26 cellular contexts compared by ENCODE assay signal in the genomic region with DNA sequence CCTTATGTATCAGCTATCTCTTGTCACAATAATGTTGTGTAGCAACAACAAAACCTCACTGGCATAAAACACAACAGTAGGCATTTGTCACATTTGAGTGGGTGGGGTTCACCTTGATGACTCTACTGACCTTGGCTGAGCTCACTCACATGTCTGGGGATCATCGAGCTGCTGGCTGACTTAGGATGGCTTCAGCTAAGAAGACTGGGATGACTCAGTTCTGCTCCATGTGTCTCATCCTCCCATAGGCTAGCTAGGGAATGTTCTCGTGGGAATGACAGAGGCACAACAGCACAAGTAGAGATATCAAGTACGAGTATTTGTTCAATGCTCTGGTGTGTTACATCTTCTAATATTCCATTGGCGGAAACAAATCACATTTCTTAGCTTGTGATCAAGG.
A peak's percentile ranks its signal among the peaks of the same experiment; 100 is the strongest.
DNase-seq lines count a peak whose midpoint lies in the region; ATAC-seq and TF ChIP-seq lines count a peak whose summit lies in the region.
"Had no signal": no experiment of that assay in that cellular context is flagged by ENCODE, and none has a peak within 500 bp of the region (broad histone marks: within the 10 kb centered on the region; RNA-seq: fewer than 3 reads in every experiment).

No MANE protein-coding gene starts in this region.

- H3K27me3 ChIP-seq in adrenal gland, result no peaks in the 10 kb centered on the region
- H3K27me3 ChIP-seq in lower lobe of right lung (ENCODE audit: low read depth), result no peaks in the 10 kb centered on the region
- no peaks in the 10 kb centered on the region for H3K27me3 ChIP-seq in testis
- H3K27me3 ChIP-seq: dorsolateral prefrontal cortex, left lung had no signal

- intact Hi-C loops in adrenal gland (cut with DNase I), result loop anchor here in 1 of 2 donors (10.0 kb wide), 1 partner anchor 165 kb away; the partner anchor contains the start of gene PLCB1
- intact Hi-C loops in lower lobe of right lung (cut with DNase I), result no loop called here
- intact Hi-C loops in testis (cut with DNase I; ENCODE audit: low total_unique reads), result no loop called here

- 0 out of 2 replicates have a peak, but pooled peaks cover 5% of the 10 kb centered on the region for H3K36me3 Mint-ChIP-seq in HFFc6 (ENCODE audit: low read depth)
- H3K36me3 Mint-ChIP-seq: brain; CD4-positive, CD25-positive, alpha-beta regulatory T cell; IgD-negative memory B cell had no signal

- no peaks in the 10 kb centered on the region for H3K9me3 ChIP-seq in adrenal gland (replicated peaks in 1 of 3)
- no peaks in the 10 kb centered on the region for H3K9me3 ChIP-seq in lower lobe of right lung
- no peaks in the 10 kb centered on the region for H3K9me3 ChIP-seq in testis
- H3K9me3 ChIP-seq: left lung had no signal

- WGBS in adrenal gland, 4 donors, result 53 to 67% (median 63%) methylated on average over 4 of the region's 4 CpGs
- WGBS in testis, 2 donors, result 86 to 88% methylated on average over 4 of the region's 4 CpGs

- TF ChIP-seq CTCF in HFFc6 (IDR thresholded peaks at IDR 0.05), result no peak
- TF ChIP-seq CTCF in adrenal gland (IDR thresholded peaks at IDR 0.05), result no peak
- TF ChIP-seq CTCF in lower lobe of right lung (IDR thresholded peaks at IDR 0.05), result no peak
- TF ChIP-seq CTCF in testis (IDR thresholded peaks at IDR 0.05), result no peak

- H3K4me3 Mint-ChIP-seq in HFFc6, result no peak overlapping the region
- H3K4me3 Mint-ChIP-seq: activated naive CD8-positive, alpha-beta T cell treated with anti-CD3 and anti-CD28 coated beads, Interleukin-2, amount 50 U/mL, for 24 hours; brain; CD4-positive, CD25-positive, alpha-beta regulatory T cell; H9; IgD-negative memory B cell; stimulated activated naive CD8-positive, alpha-beta T cell treated with anti-CD3 and anti-CD28 coated beads, Interleukin-15, Interleukin-2, amounts not matched to agents 100 ng/mL and 50 ng/mL, for 24 hours had no signal

- H3K36me3 ChIP-seq in adrenal gland (replicated peaks in 1 of 2) (no peaks in the 10 kb centered on the region), lower lobe of right lung (no peaks in the 10 kb centered on the region), testis (ENCODE audit: low read depth, missing control alignments) (no peaks in the 10 kb centered on the region)
- H3K36me3 ChIP-seq: left lung had no signal

- no peaks in the 10 kb centered on the region; the same call in 1 of the 2 replicates for H3K9me3 Mint-ChIP-seq in HFFc6
- H3K9me3 Mint-ChIP-seq: activated naive CD8-positive, alpha-beta T cell treated with anti-CD3 and anti-CD28 coated beads, Interleukin-2, amount 50 U/mL, for 24 hours; H9; IgD-negative memory B cell; stimulated activated naive CD8-positive, alpha-beta T cell treated with anti-CD3 and anti-CD28 coated beads, Interleukin-15, Interleukin-2, amounts not matched to agents 100 ng/mL and 50 ng/mL, for 24 hours had no signal

- TF ChIP-seq POLR2A in adrenal gland (IDR thresholded peaks at IDR 0.05) (no peak), testis (IDR thresholded peaks at IDR 0.05) (no peak)

- H3K4me1 ChIP-seq in adrenal gland (replicated peaks in 1 of 2) (no peaks in the 10 kb centered on the region), lower lobe of right lung (no peaks in the 10 kb centered on the region), testis (no peaks in the 10 kb centered on the region)
- H3K4me1 ChIP-seq: left lung had no signal

- H3K4me1 Mint-ChIP-seq in HFFc6 (ENCODE audit: low read depth), result peaks cover 13% of the 10 kb centered on the region
- H3K4me1 Mint-ChIP-seq: CD4-positive, CD25-positive, alpha-beta regulatory T cell; H9; IgD-negative memory B cell had no signal

- H3K27ac ChIP-seq in adrenal gland (peak overlapping the region in 1 of 5 donors; percentile 37), lower lobe of right lung (no peak overlapping the region), testis (no peak overlapping the region)
- H3K27ac ChIP-seq: dorsolateral prefrontal cortex, left lung, RWPE1 had no signal

- DNase-seq in AG08395 (ENCODE audit: low spot score), result peak; percentile 28
- peak; percentile 23 for DNase-seq in HFFc6
- DNase-seq in adrenal gland, result peak in 5 of 7 donors; percentile 25 to 54 (median 38)
- peak; percentile 33 for DNase-seq in fibroblast of peridontal ligament (ENCODE audit: extremely low read depth)
- DNase-seq in islet precursor cell, result no peak
- DNase-seq in SHP77 treated with DMSO at 0.1 percent for 48 hours (lab: John Stamatoyannopoulos, UW), result no peak
- no peak for DNase-seq in lower lobe of right lung
- DNase-seq in testis, result no peak
- DNase-seq: activated CD4-positive, alpha-beta T cell treated with anti-CD3 and anti-CD28 coated beads, Interleukin-2, amount 50 U/mL, for 48 hours; activated CD4-positive, CD25-positive, alpha-beta regulatory T cell; activated naive CD4-positive, alpha-beta T cell; activated naive CD8-positive, alpha-beta T cell treated with anti-CD3 and anti-CD28 coated beads, Interleukin-2, amount 50 U/mL, for 24 hours; activated T-cell treated with anti-CD3 and anti-CD28 coated beads, Interleukin-2, amount 50 U/mL, for 48 hours; Calu3; CD4-positive, CD25-positive, alpha-beta regulatory T cell; DMS79; dorsolateral prefrontal cortex; glutamatergic neuron; H9; left lung; right cardiac atrium; stimulated activated CD8-positive, alpha-beta memory T cell treated with anti-CD3 and anti-CD28 coated beads, Interleukin-4, amount 100 ng/mL, for 48 hours had no signal

- no peak overlapping the region for H3K4me3 ChIP-seq in adrenal gland
- no peak overlapping the region for H3K4me3 ChIP-seq in lower lobe of right lung
- H3K4me3 ChIP-seq in testis, result no peak overlapping the region
- H3K4me3 ChIP-seq: dorsolateral prefrontal cortex, left lung had no signal

- H3K27me3 Mint-ChIP-seq in HFFc6 (ENCODE audit: insufficient read depth), result 0 out of 2 replicates have a peak, but pooled peaks cover 1% of the 10 kb centered on the region
- H3K27me3 Mint-ChIP-seq: activated naive CD8-positive, alpha-beta T cell treated with anti-CD3 and anti-CD28 coated beads, Interleukin-2, amount 50 U/mL, for 24 hours; brain; CD4-positive, CD25-positive, alpha-beta regulatory T cell; IgD-negative memory B cell; stimulated activated naive CD8-positive, alpha-beta T cell treated with anti-CD3 and anti-CD28 coated beads, Interleukin-15, Interleukin-2, amounts not matched to agents 100 ng/mL and 50 ng/mL, for 24 hours had no signal

- H3K27ac Mint-ChIP-seq in HFFc6, result peak overlapping the region; percentile 37; the same call in 1 of the 2 replicates
- H3K27ac Mint-ChIP-seq: activated naive CD8-positive, alpha-beta T cell treated with anti-CD3 and anti-CD28 coated beads, Interleukin-2, amount 50 U/mL, for 24 hours; brain; CD4-positive, CD25-positive, alpha-beta regulatory T cell; H9; IgD-negative memory B cell; stimulated activated naive CD8-positive, alpha-beta T cell treated with anti-CD3 and anti-CD28 coated beads, Interleukin-15, Interleukin-2, amounts not matched to agents 100 ng/mL and 50 ng/mL, for 24 hours had no signal

- no peak for ATAC-seq in lower lobe of right lung
- ATAC-seq: activated naive CD8-positive, alpha-beta T cell treated with anti-CD3 and anti-CD28 coated beads, Interleukin-2, amount 50 U/mL, for 24 hours; left lung; right cardiac atrium had no signal

Comparison
In these comparisons a context has a peak if more than half of its experiments do, and no peak if none do; other contexts are left out.
1. DNase-seq: peak in AG08395 (single experiment), HFFc6 (single experiment), adrenal gland (5 of 7) and fibroblast of peridontal ligament (single experiment); none in islet precursor cell (single experiment), SHP77 treated with DMSO at 0.1 percent for 48 hours (single experiment), lower lobe of right lung (single experiment) and testis (single experiment).